1 cellular context compared by ENCODE assay signal in genomic region chr1:239467688-239468087, GRCh38.
TF ChIP-seq lines count a peak whose summit lies in the region.

No MANE protein-coding gene starts in this region.

TF ChIP-seq in neural cell, 6 proteins besides CTCF, POLR2A, EP300 and RAD21 (continued from another document):
- no peak for TF ChIP-seq EZH2 (IDR thresholded peaks at IDR 0.05; ENCODE audit: borderline replicate concordance, insufficient read depth, low read length, poor library complexity, severe bottlenecking)
TF ChIP-seq in neural cell: peak in this region for 2.
